1 cellular context compared by ENCODE assay signal in genomic region chr12:130281157-130281799, GRCh38.
TF ChIP-seq lines count a peak whose summit lies in the region.

No MANE protein-coding gene starts in this region.

TF ChIP-seq in WTC11, 78 proteins besides CTCF, POLR2A, EP300 and RAD21 (continued from another document):
- no peak for TF ChIP-seq ZNF532 (CRISPR knock-in tag; IDR thresholded peaks at IDR 0.05; ENCODE audit: borderline replicate concordance)
